1 cellular context compared by ENCODE assay signal in genomic region chr2:71880287-71880686, GRCh38.
TF ChIP-seq lines count a peak whose summit lies in the region.

No MANE protein-coding gene starts in this region.

TF ChIP-seq in HCT116, 20 proteins besides CTCF, POLR2A, EP300 and RAD21 (continued from another document):
- no peak for TF ChIP-seq ZBTB33 (IDR thresholded peaks at IDR 0.05; ENCODE audit: extremely low read depth, insufficient replicate concordance, low read length)
- no peak for TF ChIP-seq EZH2phosphoT487 (IDR thresholded peaks at IDR 0.05; ENCODE audit: borderline replicate concordance)
- no peak for TF ChIP-seq FOSL1 (IDR thresholded peaks at IDR 0.05; ENCODE audit: low read depth)
- TF ChIP-seq ELF1 (IDR thresholded peaks at IDR 0.05; ENCODE audit: borderline replicate concordance, low read depth) = no peak
- TF ChIP-seq TCF7L2 (IDR thresholded peaks at IDR 0.05; ENCODE audit: borderline replicate concordance, extremely low read depth, insufficient read depth, insufficient read length) = no peak
- TF ChIP-seq ZFX (IDR thresholded peaks at IDR 0.05) = no peak
